In the genomic region with DNA sequence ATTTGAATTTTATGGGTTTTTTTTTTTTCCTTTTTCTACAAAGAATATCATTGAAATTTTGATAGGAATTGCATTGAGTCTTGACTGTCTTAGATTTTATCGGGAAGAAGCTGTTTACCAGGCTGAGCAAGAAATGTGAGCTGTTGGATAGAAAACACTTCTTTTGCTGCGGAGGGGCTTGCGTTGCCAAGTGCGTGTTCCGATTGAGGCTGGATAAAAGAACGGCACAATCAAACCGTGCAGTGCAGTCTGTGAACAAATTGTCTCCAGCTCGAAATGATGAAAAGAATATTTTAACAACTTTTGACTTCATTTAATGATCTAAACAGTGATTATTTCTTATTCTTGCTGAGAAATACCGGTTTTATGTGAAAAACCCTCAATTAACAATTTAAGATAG, we compare ENCODE assay signal across 1 cellular context.
TF ChIP-seq lines count a peak whose summit lies in the region.

No MANE protein-coding gene starts in this region.

TF ChIP-seq in WTC11, 78 proteins besides CTCF, POLR2A, EP300 and RAD21 (continued from another document):
- TF ChIP-seq, protein P1, sequence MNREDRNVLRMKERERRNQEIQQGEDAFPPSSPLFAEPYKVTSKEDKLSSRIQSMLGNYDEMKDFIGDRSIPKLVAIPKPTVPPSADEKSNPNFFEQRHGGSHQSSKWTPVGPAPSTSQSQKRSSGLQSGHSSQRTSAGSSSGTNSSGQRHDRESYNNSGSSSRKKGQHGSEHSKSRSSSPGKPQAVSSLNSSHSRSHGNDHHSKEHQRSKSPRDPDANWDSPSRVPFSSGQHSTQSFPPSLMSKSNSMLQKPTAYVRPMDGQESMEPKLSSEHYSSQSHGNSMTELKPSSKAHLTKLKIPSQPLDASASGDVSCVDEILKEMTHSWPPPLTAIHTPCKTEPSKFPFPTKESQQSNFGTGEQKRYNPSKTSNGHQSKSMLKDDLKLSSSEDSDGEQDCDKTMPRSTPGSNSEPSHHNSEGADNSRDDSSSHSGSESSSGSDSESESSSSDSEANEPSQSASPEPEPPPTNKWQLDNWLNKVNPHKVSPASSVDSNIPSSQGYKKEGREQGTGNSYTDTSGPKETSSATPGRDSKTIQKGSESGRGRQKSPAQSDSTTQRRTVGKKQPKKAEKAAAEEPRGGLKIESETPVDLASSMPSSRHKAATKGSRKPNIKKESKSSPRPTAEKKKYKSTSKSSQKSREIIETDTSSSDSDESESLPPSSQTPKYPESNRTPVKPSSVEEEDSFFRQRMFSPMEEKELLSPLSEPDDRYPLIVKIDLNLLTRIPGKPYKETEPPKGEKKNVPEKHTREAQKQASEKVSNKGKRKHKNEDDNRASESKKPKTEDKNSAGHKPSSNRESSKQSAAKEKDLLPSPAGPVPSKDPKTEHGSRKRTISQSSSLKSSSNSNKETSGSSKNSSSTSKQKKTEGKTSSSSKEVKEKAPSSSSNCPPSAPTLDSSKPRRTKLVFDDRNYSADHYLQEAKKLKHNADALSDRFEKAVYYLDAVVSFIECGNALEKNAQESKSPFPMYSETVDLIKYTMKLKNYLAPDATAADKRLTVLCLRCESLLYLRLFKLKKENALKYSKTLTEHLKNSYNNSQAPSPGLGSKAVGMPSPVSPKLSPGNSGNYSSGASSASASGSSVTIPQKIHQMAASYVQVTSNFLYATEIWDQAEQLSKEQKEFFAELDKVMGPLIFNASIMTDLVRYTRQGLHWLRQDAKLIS (CRISPR knock-in tag; IDR thresholded peaks at IDR 0.05; ENCODE audit: borderline replicate concordance): no peak
- TF ChIP-seq ETV6 (CRISPR knock-in tag; IDR thresholded peaks at IDR 0.05) (no peak), NR3C1 (CRISPR knock-in tag; conservative IDR thresholded peaks at IDR 0.05; ENCODE audit: low read depth) (no peak), ZNF219 (CRISPR knock-in tag; IDR thresholded peaks at IDR 0.05; ENCODE audit: borderline replicate concordance) (no peak), ESRRA (CRISPR knock-in tag; IDR thresholded peaks at IDR 0.05; ENCODE audit: borderline replicate concordance) (no peak), ATF3 (CRISPR knock-in tag; conservative IDR thresholded peaks at IDR 0.05) (no peak)
